Comparison of ENCODE assay signal across 8 cellular contexts in the genomic region with DNA sequence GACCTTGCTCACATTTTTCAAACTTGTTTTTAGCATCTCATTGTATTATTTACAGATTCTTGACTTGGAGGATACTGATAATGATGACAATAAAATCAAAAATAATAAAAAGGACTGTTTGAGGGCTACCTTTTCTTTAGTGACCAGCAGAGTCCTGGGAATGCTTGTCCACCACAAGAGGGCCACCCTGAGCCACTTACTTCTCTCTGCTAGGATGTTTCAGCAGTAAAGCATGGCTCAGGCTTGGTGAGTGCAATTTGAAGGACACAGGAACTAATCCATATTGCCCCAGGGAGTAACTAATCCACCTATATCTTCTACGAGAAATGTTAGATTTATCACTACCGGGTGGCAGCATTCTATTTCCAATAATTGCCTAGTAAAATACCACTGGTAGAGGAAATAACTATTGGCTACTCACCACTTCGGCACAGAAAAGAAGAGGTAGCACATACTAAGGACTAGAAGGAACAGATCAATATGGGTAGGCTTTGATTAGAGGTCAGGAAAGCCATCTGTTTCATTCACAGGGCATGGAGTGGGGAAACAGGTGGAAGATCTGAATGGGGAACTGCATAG. TPM values are rescaled to one million over a fixed set of nuclear protein-coding genes. Genes with fewer than 3 reads are reported as not detected.
A peak's percentile ranks its signal among the peaks of the same experiment; 100 is the strongest.
DNase-seq lines count a peak whose midpoint lies in the region; ATAC-seq and TF ChIP-seq lines count a peak whose summit lies in the region.

No MANE protein-coding gene starts in this region.

- CTCF ChIA-PET in activated naive CD4-positive, alpha-beta T cell treated with anti-CD3 and anti-CD28 coated beads for 36 hours (lab: Charles Lee) = interaction anchor here (0.6 to 6.5 kb wide), 6 partner anchors 10 to 75 kb away, joined by 3 to 83 read pairs (median 4); no protein-coding TSS in a partner anchor

- H3K4me1 ChIP-seq in SJSA1 (replicated peaks) (peaks cover 26% of the 10 kb centered on the region), heart left ventricle (peaks cover 0 to 3% (median 0%) of the 10 kb centered on the region in 12 donors), vagina (peaks cover 20% of the 10 kb centered on the region)

- peak; percentile 30 for DNase-seq in ELF-1 (ENCODE audit: low read depth, low spot score)
- peak; percentile 50 for DNase-seq in HuH-7.5 (ENCODE audit: low spot score)
- peak; percentile 60 to 76 for DNase-seq in SJSA1 (ENCODE audit: low read depth in 1 of 2, low spot score in 2 of 2)
- peak; percentile 83 for DNase-seq in activated naive CD4-positive, alpha-beta T cell treated with anti-CD3 and anti-CD28 coated beads for 36 hours
- DNase-seq in heart left ventricle = peak; percentile 51 to 66 (median 62)
- peak; percentile 38 for DNase-seq in putamen (ENCODE audit: low spot score)
- no peak for DNase-seq in vagina (ENCODE audit: extremely low spot score in 2 of 2)

- no peaks in the 10 kb centered on the region for H3K36me3 Mint-ChIP-seq in activated naive CD4-positive, alpha-beta T cell treated with anti-CD3 and anti-CD28 coated beads for 36 hours (ENCODE audit: low read depth)

- no peak overlapping the region for H3K27ac Mint-ChIP-seq in activated naive CD4-positive, alpha-beta T cell treated with anti-CD3 and anti-CD28 coated beads for 36 hours

- peak; percentile 85 for ATAC-seq in GM21528 (IDR thresholded peaks at IDR 0.05; ENCODE audit: low FRiP score, unreplicated experiment)
- ATAC-seq in heart left ventricle = peak; percentile 44 to 94 (median 89)

- 33 to 39% (median 35%) methylated on average over 3 of the region's 3 CpGs for WGBS in heart left ventricle, 4 donors

- H3K9me3 Mint-ChIP-seq in activated naive CD4-positive, alpha-beta T cell treated with anti-CD3 and anti-CD28 coated beads for 36 hours = no peaks in the 10 kb centered on the region

- no peak overlapping the region for H3K4me3 Mint-ChIP-seq in activated naive CD4-positive, alpha-beta T cell treated with anti-CD3 and anti-CD28 coated beads for 36 hours

- TF ChIP-seq POLR2A in heart left ventricle (IDR thresholded peaks at IDR 0.05) (no peak), vagina (IDR thresholded peaks at IDR 0.05) (no peak)

- H3K4me3 ChIP-seq in SJSA1 (no peak overlapping the region), heart left ventricle (no peak overlapping the region), vagina (no peak overlapping the region)

- H3K27me3 Mint-ChIP-seq in activated naive CD4-positive, alpha-beta T cell treated with anti-CD3 and anti-CD28 coated beads for 36 hours (ENCODE audit: low read depth) = no peaks in the 10 kb centered on the region

- TF ChIP-seq CTCF in heart left ventricle (IDR thresholded peaks at IDR 0.05) (peak; percentile 61 to 86 (median 74)), vagina (IDR thresholded peaks at IDR 0.05) (peak; percentile 9 to 68 (median 55))

- no peaks in the 10 kb centered on the region for H3K4me1 Mint-ChIP-seq in activated naive CD4-positive, alpha-beta T cell treated with anti-CD3 and anti-CD28 coated beads for 36 hours (ENCODE audit: low read depth)

- no peaks in the 10 kb centered on the region for H3K27me3 ChIP-seq in SJSA1 (replicated peaks)
- H3K27me3 ChIP-seq in heart left ventricle = no peaks in the 10 kb centered on the region
- H3K27me3 ChIP-seq in vagina = no peaks in the 10 kb centered on the region

- no peak overlapping the region for H3K27ac ChIP-seq in SJSA1
- H3K27ac ChIP-seq in heart left ventricle = peak overlapping the region in 5 of 12 donors; percentile 3 to 65 (median 44)
- peak overlapping the region; percentile 51 for H3K27ac ChIP-seq in vagina

- no peaks in the 10 kb centered on the region for H3K9me3 ChIP-seq in SJSA1 (replicated peaks)
- no peaks in the 10 kb centered on the region for H3K9me3 ChIP-seq in heart left ventricle
- H3K9me3 ChIP-seq in vagina = no peaks in the 10 kb centered on the region

- intact Hi-C loops in activated naive CD4-positive, alpha-beta T cell treated with anti-CD3 and anti-CD28 coated beads for 36 hours (cut with micrococcal nuclease) = loop anchor here (1.0 to 5.0 kb wide), 6 partner anchors 51 to 279 kb away; no protein-coding TSS in a partner anchor
- intact Hi-C loops in heart left ventricle (cut with DNase I) (loop anchor here in 9 of 10 donors (2.0 to 10.0 kb wide), 8 partner anchors 70 to 180 kb away; no protein-coding TSS in a partner anchor), vagina (cut with DNase I) (loop anchor here (10.0 kb wide), 1 partner anchor 70 kb away; no protein-coding TSS in a partner anchor)

- H3K36me3 ChIP-seq in SJSA1 (no peaks in the 10 kb centered on the region), heart left ventricle (no peaks in the 10 kb centered on the region), vagina (no peaks in the 10 kb centered on the region)

RNA-seq across cellular contexts. Expression of gene KIAA0408, which starts 5.8 kb away (rescaled TPM):
- total RNA-seq in SJSA1 (2014; rRNA removed; shearing (Covaris generic)) = 5.1 and 5.8 TPM in 2 replicates
- 1 to 10 TPM; 2.0 to 3.1 TPM for total RNA-seq in activated naive CD4-positive, alpha-beta T cell treated with anti-CD3 and anti-CD28 coated beads for 36 hours
- total RNA-seq in heart left ventricle = 1 to 10 TPM in 6 of 9 donors, under 1 TPM in 3; 0.28 to 3.3 (median 1.2) TPM
- polyA plus RNA-seq in heart left ventricle = under 1 TPM; 0.39 to 0.57 TPM
- 4.7 TPM for total RNA-seq in vagina

Comparison
In these comparisons a context has a peak if more than half of its experiments do, and no peak if none do; other contexts are left out.
1. DNase-seq: peak in ELF-1 (single experiment), HuH-7.5 (single experiment), SJSA1 (2 of 2), activated naive CD4-positive, alpha-beta T cell treated with anti-CD3 and anti-CD28 coated beads for 36 hours (single experiment), heart left ventricle (5 of 5) and putamen (single experiment); none in vagina (0 of 2).